ENCODE assay signal across 2 cellular contexts in genomic region chr4:129095811-129096454, GRCh38.
TF ChIP-seq lines count a peak whose summit lies in the region.

Gene C4orf33, plus strand, starts transcription at chr4:129096152. Its CDS starts 6,459 bp downstream, at chr4:129102611.

TF ChIP-seq in IMR-90, 13 proteins besides CTCF, POLR2A, EP300 and RAD21:
- TF ChIP-seq CHD1 (IDR thresholded peaks at IDR 0.05; ENCODE audit: low read depth, low read length), result no peak
- TF ChIP-seq CEBPB (IDR thresholded peaks at IDR 0.05; ENCODE audit: low read depth, low read length), result no peak
- no peak for TF ChIP-seq FOS (IDR thresholded peaks at IDR 0.05; ENCODE audit: low read depth, low read length)
- TF ChIP-seq NFE2L2 (IDR thresholded peaks at IDR 0.05; ENCODE audit: low read depth, low read length), result no peak
- no peak for TF ChIP-seq BHLHE40 (IDR thresholded peaks at IDR 0.05; ENCODE audit: low read depth, low read length)
- TF ChIP-seq RCOR1 (IDR thresholded peaks at IDR 0.05; ENCODE audit: insufficient replicate concordance, low read length), result no peak
- no peak for TF ChIP-seq RFX5 (IDR thresholded peaks at IDR 0.05; ENCODE audit: low read depth, low read length)

TF ChIP-seq in SK-N-SH treated with all-trans-retinoic acid at 6 μM for 48 hours, 23 proteins besides CTCF, POLR2A, EP300 and RAD21:
- TF ChIP-seq RARB (CRISPR knock-in tag; IDR thresholded peaks at IDR 0.05), result no peak
- no peak for TF ChIP-seq TCF4 (CRISPR knock-in tag; IDR thresholded peaks at IDR 0.05; ENCODE audit: borderline replicate concordance)
- TF ChIP-seq ZNF565 (CRISPR knock-in tag; conservative IDR thresholded peaks at IDR 0.05; ENCODE audit: low read depth), result no peak
- no peak for TF ChIP-seq GLIS3 (CRISPR knock-in tag; IDR thresholded peaks at IDR 0.05)
- TF ChIP-seq SNAI2 (CRISPR knock-in tag; IDR thresholded peaks at IDR 0.05), result no peak
- no peak for TF ChIP-seq TOX (CRISPR knock-in tag; IDR thresholded peaks at IDR 0.05; ENCODE audit: borderline replicate concordance)
- TF ChIP-seq CSDC2 (CRISPR knock-in tag; IDR thresholded peaks at IDR 0.05), result no peak
- no peak for TF ChIP-seq ARNTL (CRISPR knock-in tag; IDR thresholded peaks at IDR 0.05; ENCODE audit: borderline replicate concordance, low read depth)
- TF ChIP-seq ISL1 (CRISPR knock-in tag; IDR thresholded peaks at IDR 0.05), result no peak
- TF ChIP-seq ZC3H10 (CRISPR knock-in tag; IDR thresholded peaks at IDR 0.05), result no peak
- no peak for TF ChIP-seq BACH2 (CRISPR knock-in tag; IDR thresholded peaks at IDR 0.05; ENCODE audit: borderline replicate concordance)
- no peak for TF ChIP-seq OSR1 (CRISPR knock-in tag; IDR thresholded peaks at IDR 0.05)
- TF ChIP-seq ESRRG (CRISPR knock-in tag; IDR thresholded peaks at IDR 0.05), result no peak
- no peak for TF ChIP-seq PPARA (CRISPR knock-in tag; IDR thresholded peaks at IDR 0.05; ENCODE audit: borderline replicate concordance)
- TF ChIP-seq ZFP30 (CRISPR knock-in tag; IDR thresholded peaks at IDR 0.05), result no peak
- TF ChIP-seq CREB5 (CRISPR knock-in tag; IDR thresholded peaks at IDR 0.05; ENCODE audit: low read depth), result no peak
